In the genomic region with DNA sequence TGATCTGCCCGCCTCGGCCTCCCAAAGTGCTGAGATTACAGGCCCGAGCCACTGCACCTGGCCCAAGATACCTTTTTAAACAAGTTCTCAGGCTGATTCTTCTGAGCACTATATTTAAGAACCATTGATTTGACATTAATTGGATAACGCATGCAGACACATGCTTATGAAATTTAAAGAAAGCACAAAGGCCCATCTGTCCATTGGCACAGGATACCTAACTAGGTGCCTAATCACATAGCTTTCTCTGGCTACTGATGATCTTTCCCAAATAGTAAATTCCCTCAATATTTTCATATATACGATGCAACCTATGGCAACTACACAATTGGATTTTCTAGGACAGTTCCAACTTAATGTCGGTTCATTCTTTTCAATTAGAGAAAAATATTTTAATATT, we compare ENCODE assay signal across 19 cellular contexts.
DNase-seq lines count a peak whose midpoint lies in the region; ATAC-seq lines count a peak whose summit lies in the region.
"Had no signal": no experiment of that assay in that cellular context is flagged by ENCODE, and none has a peak within 500 bp of the region (broad histone marks: within the 10 kb centered on the region; RNA-seq: fewer than 3 reads in every experiment).

No MANE protein-coding gene starts in this region.

- DNase-seq in NCI-H2171 (lab: John Stamatoyannopoulos, UW) = peak; percentile 31
- DNase-seq in NCI-H446 (lab: John Stamatoyannopoulos, UW) = peak; percentile 41 to 81
- peak; percentile 66 for DNase-seq in NCI-H69 (lab: John Stamatoyannopoulos, UW)
- peak; percentile 75 for DNase-seq in cerebellar cortex (ENCODE audit: low spot score)
- DNase-seq in EL = no peak
- DNase-seq in NCI-H226 = no peak
- DNase-seq: ACHN; BE2C; CD4-positive, CD25-positive, alpha-beta regulatory T cell; CD8-positive, alpha-beta memory T cell; COR-L47; DMS153; DMS79; HCEC 1CT; KBM-7 had no signal

- ATAC-seq in HG03025 (IDR thresholded peaks at IDR 0.05; ENCODE audit: low FRiP score, unreplicated experiment) = no peak
- ATAC-seq: GM12878, GM23338, HepG2 had no signal

Comparison
In these comparisons a context has a peak if more than half of its experiments do, and no peak if none do; other contexts are left out.
1. DNase-seq: peak in NCI-H2171 (single experiment), NCI-H446 (2 of 2), NCI-H69 (single experiment) and cerebellar cortex (single experiment); none in EL (single experiment) and NCI-H226 (single experiment).